ENCODE assay signal across 20 cellular contexts in genomic region chr16:27947696-27948095, GRCh38.
DNase-seq lines count a peak whose midpoint lies in the region; ATAC-seq, FAIRE-seq and TF ChIP-seq lines count a peak whose summit lies in the region.
"Had no signal": no experiment of that assay in that cellular context is flagged by ENCODE, and none has a peak within 500 bp of the region (broad histone marks: within the 10 kb centered on the region; RNA-seq: fewer than 3 reads in every experiment).

No MANE protein-coding gene starts in this region.

- TF ChIP-seq CTCF in K562 (IDR thresholded peaks at IDR 0.05 in 2 of 3, conservative IDR thresholded peaks at IDR 0.05 in 1 of 3; ENCODE audit: insufficient read depth in 2 of 3, low read depth in 1 of 3, low read length in 3 of 3) = no peak
- no peak for TF ChIP-seq CTCF in lower lobe of right lung (IDR thresholded peaks at IDR 0.05)

- H3K27ac ChIP-seq in K562 (ENCODE audit: extremely low read depth, low read depth, low read length) = no peak overlapping the region
- H3K27ac ChIP-seq in lower lobe of right lung = no peak overlapping the region
- H3K27ac ChIP-seq: BLaER1, C4-2B had no signal

- no peak overlapping the region for H3K9ac ChIP-seq in K562 (ENCODE audit: insufficient read depth in 1 of 2, low read depth in 2 of 2, low read length in 2 of 2)
- H3K9ac ChIP-seq: BLaER1 had no signal

- H3K4me1 Mint-ChIP-seq in stimulated activated naive B cell treated with anti-CD40 and anti-IgM and Interleukin-4, amounts not matched to agents 10 μg/mL and 1 μg/mL and 100 μg/mL, for 72 hours = peaks cover 0 to 1% of the 10 kb centered on the region in 2 donors
- H3K4me1 Mint-ChIP-seq: B cell; CD4-positive, CD25-positive, alpha-beta regulatory T cell had no signal

- H2AFZ ChIP-seq in K562 (ENCODE audit: low read depth, low read length) = no peak overlapping the region

- H3K36me3 ChIP-seq in K562 (ENCODE audit: control insufficient read depth, insufficient read depth, low read length) (no peaks in the 10 kb centered on the region), lower lobe of right lung (no peaks in the 10 kb centered on the region)
- H3K36me3 ChIP-seq: BLaER1, HAP-1 had no signal

- ATAC-seq in K562 (no peak), lower lobe of right lung (peak; percentile 29 to 46), left colon (no peak)
- no peak for ATAC-seq in stimulated activated naive B cell treated with anti-CD40 and anti-IgM and Interleukin-4, amounts not matched to agents 10 μg/mL and 1 μg/mL and 100 μg/mL, for 72 hours (replicated peaks)
- ATAC-seq: CD8-positive, alpha-beta T cell had no signal

- intact Hi-C loops in K562 (cut with micrococcal nuclease) = no loop called here
- intact Hi-C loops in lower lobe of right lung (cut with DNase I) = no loop called here
- intact Hi-C loops in posterior vena cava (cut with DNase I) = no loop called here
- intact Hi-C loops in left colon (cut with DNase I, micrococcal nuclease) = no loop called here

- no TSS peak for BruUV-seq in K562 (replicated peaks; lab: Mats Ljungman, UMichigan)

- no peaks in the 10 kb centered on the region; the same call in 1 of the 2 replicates for H4K20me1 ChIP-seq in K562 (replicated peaks; ENCODE audit: control insufficient read depth, insufficient read depth, low read length)
- H4K20me1 ChIP-seq: BLaER1 had no signal

- POLR2A ChIA-PET in K562 (lab: Yijun Ruan, JAX) = no interaction called here

- H3K27me3 Mint-ChIP-seq in stimulated activated naive B cell treated with anti-CD40 and anti-IgM and Interleukin-4, amounts not matched to agents 10 μg/mL and 1 μg/mL and 100 μg/mL, for 72 hours = peaks cover 25 to 29% of the 10 kb centered on the region in 2 donors

- 1% methylated on average over 7 of the region's 7 CpGs for WGBS in K562 (ENCODE audit: insufficient coverage, low coverage, missing lambda C conversion rate)

- H3K27me3 ChIP-seq in K562 (ENCODE audit: control insufficient read depth in 2 of 2, insufficient read depth in 2 of 2, low read length in 2 of 2) (peaks cover 16 to 51% of the 10 kb centered on the region in 2 experiments; a peak in 4 of 5 replicates), lower lobe of right lung (ENCODE audit: low read depth) (no peaks in the 10 kb centered on the region)
- H3K27me3 ChIP-seq: BLaER1 had no signal

- H3K9me3 ChIP-seq in K562 (replicated peaks; ENCODE audit: control insufficient read depth, insufficient read depth, low read depth, low read length) = no peaks in the 10 kb centered on the region
- no peaks in the 10 kb centered on the region for H3K9me3 ChIP-seq in lower lobe of right lung
- H3K9me3 ChIP-seq: BLaER1, Caco-2, HAP-1 had no signal

- in situ Hi-C loops in K562 (cut with MboI) = no loop called here

- no peaks in the 10 kb centered on the region for H3K4me1 ChIP-seq in K562 (replicated peaks in 1 of 2; ENCODE audit: control insufficient read depth in 2 of 2, insufficient read depth in 2 of 2, low read length in 2 of 2)
- no peaks in the 10 kb centered on the region for H3K4me1 ChIP-seq in lower lobe of right lung
- H3K4me1 ChIP-seq: BLaER1, Caco-2, HAP-1 had no signal

- CTCF ChIA-PET in K562 (lab: Yijun Ruan, JAX; ENCODE audit: low intra/inter-chr PET ratio) = no interaction called here

- H3K36me3 Mint-ChIP-seq in stimulated activated naive B cell treated with anti-CD40 and anti-IgM and Interleukin-4, amounts not matched to agents 10 μg/mL and 1 μg/mL and 100 μg/mL, for 72 hours = no peaks in the 10 kb centered on the region
- H3K36me3 Mint-ChIP-seq: CD4-positive, CD25-positive, alpha-beta regulatory T cell; CD8-positive, alpha-beta T cell had no signal

- no peak for TF ChIP-seq RAD21 in K562 (CRISPR knock-in tag; conservative IDR thresholded peaks at IDR 0.05 in 1 of 2, IDR thresholded peaks at IDR 0.05 in 1 of 2)

- H3K27ac Mint-ChIP-seq in stimulated activated naive B cell treated with anti-CD40 and anti-IgM and Interleukin-4, amounts not matched to agents 10 μg/mL and 1 μg/mL and 100 μg/mL, for 72 hours = no peak overlapping the region
- H3K27ac Mint-ChIP-seq: B cell; CD4-positive, CD25-positive, alpha-beta regulatory T cell; CD8-positive, alpha-beta T cell; HFFc6 had no signal

- FAIRE-seq in K562 (lab: Jason Lieb, UNC) (no peak), urothelium cell line (lab: Jason Lieb, UNC) (no peak)
- FAIRE-seq: G401.6, GM12892, H54 had no signal

- no peaks in the 10 kb centered on the region for H3K9me1 ChIP-seq in K562 (ENCODE audit: control insufficient read depth, insufficient read depth, low read length)

- no peak overlapping the region for H3K4me3 Mint-ChIP-seq in stimulated activated naive B cell treated with anti-CD40 and anti-IgM and Interleukin-4, amounts not matched to agents 10 μg/mL and 1 μg/mL and 100 μg/mL, for 72 hours
- H3K4me3 Mint-ChIP-seq: B cell; CD8-positive, alpha-beta T cell; HFFc6 had no signal

- DNase-seq in K562 (ENCODE audit: extremely low read depth in 1 of 4, low spot score in 3 of 4) (no peak), lower lobe of right lung (no peak), posterior vena cava (ENCODE audit: low spot score) (peak; percentile 14), left colon (no peak), urothelium cell line (ENCODE audit: low spot score) (no peak)
- DNase-seq in stimulated activated naive B cell treated with anti-CD40 and anti-IgM and Interleukin-4, amounts not matched to agents 10 μg/mL and 1 μg/mL and 100 μg/mL, for 72 hours = no peak
- DNase-seq: Caco-2; CD4-positive, CD25-positive, alpha-beta regulatory T cell; CD8-positive, alpha-beta T cell; DMS153; DND-41; GOT3; HFFc6 had no signal

- TF ChIP-seq POLR2A in K562 (conservative IDR thresholded peaks at IDR 0.05) = no peak

- no peak for TF ChIP-seq EP300 in K562 (IDR thresholded peaks at IDR 0.05; ENCODE audit: low read length)

- no peak overlapping the region for H3K4me2 ChIP-seq in K562 (ENCODE audit: insufficient read depth, low read length)
- H3K4me2 ChIP-seq: BLaER1 had no signal

- peaks cover 0 to 2% of the 10 kb centered on the region in 2 donors for H3K9me3 Mint-ChIP-seq in stimulated activated naive B cell treated with anti-CD40 and anti-IgM and Interleukin-4, amounts not matched to agents 10 μg/mL and 1 μg/mL and 100 μg/mL, for 72 hours
- H3K9me3 Mint-ChIP-seq: CD8-positive, alpha-beta T cell; HFFc6 had no signal

- H3K4me3 ChIP-seq in K562 = no peak overlapping the region
- no peak overlapping the region for H3K4me3 ChIP-seq in lower lobe of right lung
- H3K4me3 ChIP-seq: BLaER1, HAP-1 had no signal

- no peaks in the 10 kb centered on the region for H3K79me2 ChIP-seq in K562 (ENCODE audit: control insufficient read depth, insufficient read depth, low read length)

TF ChIP-seq in K562, 482 proteins besides CTCF, POLR2A, EP300 and RAD21:
- TF ChIP-seq ZNF282 (CRISPR knock-in tag; IDR thresholded peaks at IDR 0.05) = no peak
- no peak for TF ChIP-seq ATF2 (CRISPR knock-in tag; IDR thresholded peaks at IDR 0.05)
- TF ChIP-seq NFYB (IDR thresholded peaks at IDR 0.05; ENCODE audit: extremely low read depth, insufficient read length) = no peak
- TF ChIP-seq RBM25 (IDR thresholded peaks at IDR 0.05; ENCODE audit: low read depth, low read length, severe bottlenecking) = peak; percentile 17
- TF ChIP-seq CHCHD3 (CRISPR knock-in tag; IDR thresholded peaks at IDR 0.05) = no peak

Comparison
In these comparisons a context has a peak if more than half of its experiments do, and no peak if none do; other contexts are left out.
1. ATAC-seq: peak in lower lobe of right lung (2 of 2); none in K562 (single experiment), stimulated activated naive B cell treated with anti-CD40 and anti-IgM and Interleukin-4, amounts not matched to agents 10 μg/mL and 1 μg/mL and 100 μg/mL, for 72 hours (0 of 2) and left colon (single experiment).